In the genomic region with DNA sequence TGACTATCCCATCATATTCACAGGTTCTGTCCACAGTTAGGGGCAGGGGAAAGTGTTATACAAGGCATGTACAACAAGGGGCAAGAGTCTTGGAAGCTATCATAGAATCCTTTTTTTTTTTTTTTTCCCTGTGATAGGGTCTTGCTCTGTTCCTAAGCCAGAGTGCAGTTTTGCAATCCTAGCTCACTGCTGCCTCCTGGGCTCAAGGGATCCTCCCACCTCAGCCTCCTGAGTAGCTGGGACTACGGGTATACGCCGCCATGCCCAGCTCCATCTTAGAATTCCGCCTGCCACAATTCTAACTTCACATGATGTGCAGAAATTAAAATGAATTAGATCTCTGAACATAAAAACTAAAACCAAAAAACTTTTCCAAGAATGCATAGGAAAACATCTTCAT, we compare ENCODE assay signal across 16 cellular contexts. TPM values are rescaled to one million over a fixed set of nuclear protein-coding genes. Genes with fewer than 3 reads are reported as not detected.
A peak's percentile ranks its signal among the peaks of the same experiment; 100 is the strongest.
DNase-seq lines count a peak whose midpoint lies in the region; ATAC-seq, FAIRE-seq and TF ChIP-seq lines count a peak whose summit lies in the region.
"Had no signal": no experiment of that assay in that cellular context is flagged by ENCODE, and none has a peak within 500 bp of the region (broad histone marks: within the 10 kb centered on the region; RNA-seq: fewer than 3 reads in every experiment).

No MANE protein-coding gene starts in this region.

- no peaks in the 10 kb centered on the region for H3K9me3 ChIP-seq in A673 (ENCODE audit: low read depth, low read length, poor library complexity, severe bottlenecking)
- H3K9me3 ChIP-seq in CD8-positive, alpha-beta T cell (ENCODE audit: low read length), result no peaks in the 10 kb centered on the region
- no peaks in the 10 kb centered on the region for H3K9me3 ChIP-seq in neutrophil
- no peaks in the 10 kb centered on the region for H3K9me3 ChIP-seq in kidney (ENCODE audit: control insufficient read depth in 1 of 2, low read length in 2 of 2)
- H3K9me3 ChIP-seq: BE2C, Caco-2, HAP-1 had no signal

- H3K9me3 Mint-ChIP-seq in CD8-positive, alpha-beta T cell, result no peaks in the 10 kb centered on the region
- H3K9me3 Mint-ChIP-seq in WTC11, result no peaks in the 10 kb centered on the region
- H3K9me3 Mint-ChIP-seq in activated naive CD8-positive, alpha-beta T cell treated with anti-CD3 and anti-CD28 coated beads, Interleukin-2, amount 50 U/mL, for 24 hours, result no peaks in the 10 kb centered on the region
- H3K9me3 Mint-ChIP-seq: CD8-positive, alpha-beta memory T cell had no signal

- peaks cover 2% of the 10 kb centered on the region for H3K4me1 Mint-ChIP-seq in CD8-positive, alpha-beta T cell (ENCODE audit: low read depth)
- peaks cover 6% of the 10 kb centered on the region for H3K4me1 Mint-ChIP-seq in WTC11
- H3K4me1 Mint-ChIP-seq in activated naive CD8-positive, alpha-beta T cell treated with anti-CD3 and anti-CD28 coated beads, Interleukin-2, amount 50 U/mL, for 24 hours, result peaks cover 2% of the 10 kb centered on the region

- peak overlapping the region; percentile 7 for H3K27ac Mint-ChIP-seq in CD8-positive, alpha-beta T cell
- peak overlapping the region; percentile 78; the same call in 1 of the 2 replicates for H3K27ac Mint-ChIP-seq in WTC11
- H3K27ac Mint-ChIP-seq in activated naive CD8-positive, alpha-beta T cell treated with anti-CD3 and anti-CD28 coated beads, Interleukin-2, amount 50 U/mL, for 24 hours, result no peak overlapping the region

- H3K27ac ChIP-seq in A673 (ENCODE audit: low read depth, low read length, poor library complexity, severe bottlenecking) (no peak overlapping the region), neutrophil (peak overlapping the region; percentile 22), kidney (ENCODE audit: low read depth in 2 of 2, low read length in 2 of 2) (no peak overlapping the region)
- no peak overlapping the region for H3K27ac ChIP-seq in CD8-positive, alpha-beta T cell (ENCODE audit: low read depth, low read length)
- H3K27ac ChIP-seq: C4-2B had no signal

- no peak for ATAC-seq in CD8-positive, alpha-beta T cell
- no peak for ATAC-seq in WTC11
- ATAC-seq in activated naive CD8-positive, alpha-beta T cell treated with anti-CD3 and anti-CD28 coated beads, Interleukin-2, amount 50 U/mL, for 24 hours, result no peak
- ATAC-seq in GM18511 (IDR thresholded peaks at IDR 0.05; ENCODE audit: unreplicated experiment), result no peak

- intact Hi-C loops in A673 (cut with micrococcal nuclease; ENCODE audit: unreplicated experiment) (loop anchor here (5.0 kb wide), 1 partner anchor 55 kb away; a partner anchor contains a TSS), kidney (cut with DNase I) (no loop called here)
- intact Hi-C loops in CD8-positive, alpha-beta T cell (cut with DNase I, micrococcal nuclease), result no loop called here

- H3K4me1 ChIP-seq in A673 (ENCODE audit: insufficient read depth, low read length, poor library complexity, severe bottlenecking) (peaks cover 14% of the 10 kb centered on the region), neutrophil (ENCODE audit: control insufficient read depth in 1 of 2, insufficient read depth in 1 of 2, low read depth in 1 of 2, low read length in 1 of 2) (peaks cover 20 to 23% of the 10 kb centered on the region in 2 experiments), kidney (ENCODE audit: control insufficient read depth in 1 of 2, insufficient read depth in 1 of 2, low read depth in 1 of 2, low read length in 2 of 2) (no peaks in the 10 kb centered on the region)
- no peaks in the 10 kb centered on the region for H3K4me1 ChIP-seq in CD8-positive, alpha-beta T cell (ENCODE audit: insufficient read depth, low read length)
- H3K4me1 ChIP-seq: BE2C, HAP-1 had no signal

- BruUV-seq in A673 (replicated peaks; lab: Mats Ljungman, UMichigan), result no TSS peak

- H3K27me3 Mint-ChIP-seq in CD8-positive, alpha-beta T cell (ENCODE audit: low read depth), result no peaks in the 10 kb centered on the region
- H3K27me3 Mint-ChIP-seq in WTC11 (ENCODE audit: low read depth), result no peaks in the 10 kb centered on the region
- no peaks in the 10 kb centered on the region for H3K27me3 Mint-ChIP-seq in activated naive CD8-positive, alpha-beta T cell treated with anti-CD3 and anti-CD28 coated beads, Interleukin-2, amount 50 U/mL, for 24 hours
- H3K27me3 Mint-ChIP-seq: CD8-positive, alpha-beta memory T cell had no signal

- no peak for FAIRE-seq in kidney (lab: Jason Lieb, UNC)
- FAIRE-seq: A204.1, H1 had no signal

- H3K36me3 ChIP-seq in A673 (ENCODE audit: insufficient read depth, low read length, poor library complexity, severe bottlenecking) (no peaks in the 10 kb centered on the region), neutrophil (peaks cover 11% of the 10 kb centered on the region), kidney (ENCODE audit: control insufficient read depth in 1 of 2, insufficient read depth in 2 of 2, low read length in 2 of 2) (no peaks in the 10 kb centered on the region)
- H3K36me3 ChIP-seq in CD8-positive, alpha-beta T cell (ENCODE audit: insufficient read depth, low read length), result no peaks in the 10 kb centered on the region
- H3K36me3 ChIP-seq: BE2C, HAP-1 had no signal

- DNase-seq in A673 (ENCODE audit: low spot score), result no peak
- no peak for DNase-seq in CD8-positive, alpha-beta T cell
- no peak for DNase-seq in WTC11 (ENCODE audit: low spot score)
- no peak for DNase-seq in activated naive CD8-positive, alpha-beta T cell treated with anti-CD3 and anti-CD28 coated beads, Interleukin-2, amount 50 U/mL, for 24 hours
- no peak for DNase-seq in kidney
- DNase-seq: BE2C; Caco-2; CD8-positive, alpha-beta memory T cell; DND-41; GF-D8 had no signal

- TF ChIP-seq CTCF in A673 (conservative IDR thresholded peaks at IDR 0.05; ENCODE audit: low read depth, low read length) (peak; percentile 26; the same call in 1 of the 2 replicates), WTC11 (IDR thresholded peaks at IDR 0.05) (no peak), neutrophil (IDR thresholded peaks at IDR 0.05) (no peak), kidney (IDR thresholded peaks at IDR 0.05; ENCODE audit: borderline replicate concordance, extremely low read depth, insufficient read depth) (no peak)
- no peak for TF ChIP-seq CTCF in CD8-positive, alpha-beta T cell (IDR thresholded peaks at IDR 0.05)

- CTCF ChIA-PET in A673 (lab: Charles Lee), result interaction anchor here (0.5 kb wide), 1 partner anchor 98 kb away, joined by 3 read pairs; no protein-coding TSS in a partner anchor
- CTCF ChIA-PET in CD8-positive, alpha-beta T cell (lab: Charles Lee), result interaction anchor here (0.6 to 5.6 kb wide), 7 partner anchors 8 to 423 kb away, joined by 3 to 58 read pairs (median 3); no protein-coding TSS in a partner anchor
- CTCF ChIA-PET in WTC11 (lab: Charles Lee), result interaction anchor here (0.7 to 3.5 kb wide), 4 partner anchors 26 to 831 kb away, joined by 3 to 11 read pairs (median 4); a partner anchor contains a TSS

- no peaks in the 10 kb centered on the region for H3K36me3 Mint-ChIP-seq in CD8-positive, alpha-beta T cell
- H3K36me3 Mint-ChIP-seq in WTC11, result no peaks in the 10 kb centered on the region
- no peaks in the 10 kb centered on the region for H3K36me3 Mint-ChIP-seq in activated naive CD8-positive, alpha-beta T cell treated with anti-CD3 and anti-CD28 coated beads, Interleukin-2, amount 50 U/mL, for 24 hours (ENCODE audit: low read depth)
- H3K36me3 Mint-ChIP-seq: CD8-positive, alpha-beta memory T cell had no signal

- H3K9ac ChIP-seq in kidney (ENCODE audit: low read length in 2 of 2), result no peak overlapping the region

- POLR2A ChIA-PET in A673 (lab: Charles Lee; ENCODE audit: low non-redundant PET) (no interaction called here), WTC11 (lab: Charles Lee) (interaction anchor here (0.6 kb wide), 1 partner anchor 12 kb away, joined by 5 read pairs; no protein-coding TSS in a partner anchor)
- POLR2A ChIA-PET in CD8-positive, alpha-beta T cell (lab: Charles Lee), result no interaction called here

- no peaks in the 10 kb centered on the region for H3K27me3 ChIP-seq in A673 (replicated peaks; ENCODE audit: insufficient read depth, low read depth, low read length, poor library complexity)
- H3K27me3 ChIP-seq in CD8-positive, alpha-beta T cell (ENCODE audit: insufficient read depth, low read length), result no peaks in the 10 kb centered on the region
- no peaks in the 10 kb centered on the region for H3K27me3 ChIP-seq in neutrophil
- H3K27me3 ChIP-seq: BE2C had no signal

- no peak overlapping the region for H3K4me3 ChIP-seq in A673 (ENCODE audit: low read depth, low read length, poor library complexity, severe bottlenecking)
- no peak overlapping the region for H3K4me3 ChIP-seq in CD8-positive, alpha-beta T cell (ENCODE audit: low read depth, low read length)
- no peak overlapping the region for H3K4me3 ChIP-seq in neutrophil (ENCODE audit: low read depth in 1 of 2, low read length in 1 of 2)
- H3K4me3 ChIP-seq in kidney (ENCODE audit: low read length in 2 of 2), result no peak overlapping the region
- H3K4me3 ChIP-seq: HAP-1 had no signal

- H3K4me3 Mint-ChIP-seq in CD8-positive, alpha-beta T cell, result no peak overlapping the region
- H3K4me3 Mint-ChIP-seq in WTC11, result no peak overlapping the region
- H3K4me3 Mint-ChIP-seq in activated naive CD8-positive, alpha-beta T cell treated with anti-CD3 and anti-CD28 coated beads, Interleukin-2, amount 50 U/mL, for 24 hours, result no peak overlapping the region
- H3K4me3 Mint-ChIP-seq: CD8-positive, alpha-beta memory T cell had no signal

TF ChIP-seq in WTC11, 78 proteins besides CTCF, POLR2A, EP300 and RAD21 (continues in another document):
- TF ChIP-seq ZNF138 (CRISPR knock-in tag; conservative IDR thresholded peaks at IDR 0.05), result no peak
- no peak for TF ChIP-seq ATF1 (CRISPR knock-in tag; IDR thresholded peaks at IDR 0.05)
- TF ChIP-seq, protein P1, sequence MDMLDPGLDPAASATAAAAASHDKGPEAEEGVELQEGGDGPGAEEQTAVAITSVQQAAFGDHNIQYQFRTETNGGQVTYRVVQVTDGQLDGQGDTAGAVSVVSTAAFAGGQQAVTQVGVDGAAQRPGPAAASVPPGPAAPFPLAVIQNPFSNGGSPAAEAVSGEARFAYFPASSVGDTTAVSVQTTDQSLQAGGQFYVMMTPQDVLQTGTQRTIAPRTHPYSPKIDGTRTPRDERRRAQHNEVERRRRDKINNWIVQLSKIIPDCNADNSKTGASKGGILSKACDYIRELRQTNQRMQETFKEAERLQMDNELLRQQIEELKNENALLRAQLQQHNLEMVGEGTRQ (CRISPR knock-in tag; IDR thresholded peaks at IDR 0.05), result no peak
- TF ChIP-seq EMX1 (CRISPR knock-in tag; IDR thresholded peaks at IDR 0.05), result no peak
- no peak for TF ChIP-seq SP1 (CRISPR knock-in tag; conservative IDR thresholded peaks at IDR 0.05)
- TF ChIP-seq MXD4 (CRISPR knock-in tag; IDR thresholded peaks at IDR 0.05; ENCODE audit: borderline replicate concordance), result no peak

RNA-seq across cellular contexts. Expression of a gene that starts 31.7 kb away (rescaled TPM):
- total RNA-seq in A673 (2021), result 32.4 and 36.1 TPM in 2 replicates
- 1 to 10 TPM; 3.2 to 5.7 TPM for total RNA-seq in CD8-positive, alpha-beta T cell
- total RNA-seq in WTC11 (2021), result 44.7 to 47.2 TPM (median 45.6 TPM) in 3 replicates
- 14.4 TPM for total RNA-seq in kidney
- 10.8 TPM for polyA plus RNA-seq in kidney (ENCODE audit: insufficient read depth, low read depth, low replicate concordance)

RNA-seq across cellular contexts. Expression of a gene that starts 55.6 kb away (rescaled TPM):
- 268 and 275 TPM in 2 replicates for total RNA-seq in A673 (2021)
- 10 to 100 TPM; 12.4 to 13.2 TPM for total RNA-seq in CD8-positive, alpha-beta T cell
- total RNA-seq in WTC11 (2021), result 156 to 167 TPM (median 159 TPM) in 3 replicates
- total RNA-seq in kidney, result 93.1 TPM
- polyA plus RNA-seq in kidney (ENCODE audit: insufficient read depth, low read depth, low replicate concordance), result 109 TPM
